Comparison of ENCODE assay signal across 30 cellular contexts in the genomic region with DNA sequence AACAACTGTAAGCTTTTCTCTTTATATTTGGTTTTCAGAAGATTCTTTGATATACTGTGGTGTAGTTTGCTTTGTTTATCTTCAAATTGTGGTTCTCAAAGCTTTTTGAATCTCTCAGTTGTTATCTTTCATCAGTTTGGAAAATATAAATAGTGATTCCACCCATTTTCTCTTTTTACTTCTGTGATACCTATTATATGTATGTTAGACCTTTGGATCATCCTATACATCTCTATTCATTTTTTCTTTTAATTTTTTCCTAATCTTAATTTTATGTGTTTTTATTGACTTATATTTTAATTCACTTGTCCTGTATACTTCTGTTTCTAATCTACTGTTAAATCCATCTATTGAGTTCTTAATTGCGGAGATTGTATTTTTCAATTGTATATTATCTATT.
"Had no signal": no experiment of that assay in that cellular context is flagged by ENCODE, and none has a peak within 500 bp of the region (broad histone marks: within the 10 kb centered on the region; RNA-seq: fewer than 3 reads in every experiment).

No MANE protein-coding gene starts in this region.

- H3K27me3 ChIP-seq: ascending aorta, cardiac muscle cell had no signal

- H3K27ac ChIP-seq: ascending aorta, cardiac muscle cell, VCaP had no signal

- H3K36me3 ChIP-seq: ascending aorta, cardiac muscle cell had no signal

- FAIRE-seq: bronchial epithelial cell, TTC549 had no signal

- ATAC-seq: activated CD8-positive, alpha-beta memory T cell treated with anti-CD3 and anti-CD28 coated beads, Interleukin-2, amount 10 ng/mL, durations not matched to agents 7 days and 5 days; activated CD8-positive, alpha-beta T cell treated with anti-CD3 and anti-CD28 coated beads, Interleukin-2, amount 10 ng/mL, durations not matched to agents 7 days and 5 days; activated naive CD8-positive, alpha-beta T cell treated with anti-CD3 and anti-CD28 coated beads, Interleukin-2, amount 50 U/mL, for 24 hours; T-cell; T-helper 17 cell had no signal

- H3K9me3 ChIP-seq: ascending aorta had no signal

- H3K4me3 ChIP-seq: ascending aorta, cardiac muscle cell had no signal

- DNase-seq: activated B cell treated with CpG ODN at 0.5 μM for 24 hours; activated CD4-positive, alpha-beta memory T cell treated with anti-CD3 and anti-CD28 coated beads, Interleukin-2, amount 10 ng/mL, durations not matched to agents 7 days and 5 days; activated CD4-positive, alpha-beta T cell treated with anti-CD3 and anti-CD28 coated beads for 4 hours; activated CD4-positive, alpha-beta T cell treated with anti-CD3 and anti-CD28 coated beads, Interleukin-2, amount 10 ng/mL, durations not matched to agents 24 days and 14 days; activated CD4-positive, alpha-beta T cell treated with anti-CD3 and anti-CD28 coated beads, Interleukin-2, amount 50 U/mL, for 1 hour; activated CD4-positive, alpha-beta T cell treated with anti-CD3 and anti-CD28 coated beads, Interleukin-2, amount 50 U/mL, for 48 hours; activated CD4-positive, CD25-positive, alpha-beta regulatory T cell treated with anti-CD3 and anti-CD28 coated beads, Interleukin-2, amount 50 U/mL, for 72 hours; activated CD8-positive, alpha-beta memory T cell treated with anti-CD3 and anti-CD28 coated beads for 24 hours; activated CD8-positive, alpha-beta memory T cell treated with anti-CD3 and anti-CD28 coated beads, Interleukin-2, amount 10 ng/mL, durations not matched to agents 7 days and 5 days; activated CD8-positive, alpha-beta memory T cell treated with anti-CD3 and anti-CD28 coated beads, Interleukin-2, amount 50 U/mL, for 48 hours; activated CD8-positive, alpha-beta T cell treated with anti-CD3 and anti-CD28 coated beads, Interleukin-2, amount 10 ng/mL, durations not matched to agents 7 days and 5 days; activated effector memory CD4-positive, alpha-beta T cell treated with Interleukin-2 at 50 U/mL for 16 hours; activated gamma-delta T cell; activated naive CD4-positive, alpha-beta T cell treated with anti-CD3 and anti-CD28 coated beads, Interleukin-2, amount 10 ng/mL, durations not matched to agents 7 days and 5 days; activated naive CD4-positive, alpha-beta T cell treated with Interleukin-2 at 50 U/mL for 16 hours; activated naive CD8-positive, alpha-beta T cell treated with anti-CD3 and anti-CD28 coated beads, Interleukin-2, amount 10 ng/mL, durations not matched to agents 7 days and 5 days; activated naive CD8-positive, alpha-beta T cell treated with anti-CD3 and anti-CD28 coated beads, Interleukin-2, amount 50 U/mL, for 24 hours; activated T-cell treated with anti-CD3 and anti-CD28 coated beads, Interleukin-2, amount 50 U/mL, for 24 hours; activated T-cell treated with anti-CD3 and anti-CD28 coated beads, Interleukin-2, amount 50 U/mL, for 48 hours; amygdala; anterior cingulate cortex; caudate nucleus; cerebellar nuclear complex; T-cell; T-helper 17 cell had no signal
